ENCODE assay signal across 29 cellular contexts in genomic region chr17:400257-400656, GRCh38.
"Had no signal": no experiment of that assay in that cellular context is flagged by ENCODE, and none has a peak within 500 bp of the region (broad histone marks: within the 10 kb centered on the region; RNA-seq: fewer than 3 reads in every experiment).

No MANE protein-coding gene starts in this region.

- H3K27me3 ChIP-seq: colonic mucosa, foreskin keratinocyte, heart left ventricle had no signal

- H3K4me3 Mint-ChIP-seq: dendritic cell treated with granulocyte-macrophage colony-stimulating factor and Interleukin-4, amounts not matched to agents 40 ng/mL and 50 ng/mL, for 4 days; effector memory CD8-positive, alpha-beta T cell; endodermal cell had no signal

- DNase-seq: colonic mucosa; cortex of kidney; dermis blood vessel endothelial cell; dorsolateral prefrontal cortex; effector CD4-positive, alpha-beta T cell; effector CD8-positive, alpha-beta T cell; effector memory CD4-positive, alpha-beta T cell; effector memory CD8-positive, alpha-beta T cell; endodermal cell; erythroblast; esophagus squamous epithelium; foreskin fibroblast; foreskin keratinocyte; foreskin melanocyte; gastrocnemius medialis; glutamatergic neuron; head of caudate nucleus; heart left ventricle; heart right ventricle had no signal

- H3K27ac ChIP-seq: colonic mucosa, coronary artery, dorsolateral prefrontal cortex, epithelial cell of prostate, esophagus muscularis mucosa, esophagus squamous epithelium, foreskin keratinocyte, gastrocnemius medialis, gastroesophageal sphincter, heart left ventricle, heart right ventricle had no signal

- H3K4me1 Mint-ChIP-seq: endodermal cell had no signal

- H3K27me3 Mint-ChIP-seq: dendritic cell treated with granulocyte-macrophage colony-stimulating factor and Interleukin-4, amounts not matched to agents 40 ng/mL and 50 ng/mL, for 4 days; effector memory CD8-positive, alpha-beta T cell had no signal

- H3K4me3 ChIP-seq: colonic mucosa, coronary artery, dorsolateral prefrontal cortex, esophagus muscularis mucosa, esophagus squamous epithelium, gastrocnemius medialis, gastroesophageal sphincter, heart left ventricle, heart right ventricle had no signal

- H3K36me3 ChIP-seq: colonic mucosa, esophagus muscularis mucosa, esophagus squamous epithelium, gastrocnemius medialis, gastroesophageal sphincter, heart left ventricle had no signal

- H3K27ac Mint-ChIP-seq: dendritic cell treated with granulocyte-macrophage colony-stimulating factor and Interleukin-4, amounts not matched to agents 40 ng/mL and 50 ng/mL, for 4 days; effector memory CD8-positive, alpha-beta T cell; endodermal cell had no signal

- FAIRE-seq: colon, endometrium, endothelial cell of umbilical vein, frontal cortex had no signal

- ATAC-seq: effector memory CD8-positive, alpha-beta T cell; esophagus mucosa; foreskin keratinocyte; gastrocnemius medialis; gastroesophageal sphincter; heart left ventricle; heart right ventricle had no signal

- H3K9me3 Mint-ChIP-seq: dendritic cell treated with granulocyte-macrophage colony-stimulating factor and Interleukin-4, amounts not matched to agents 40 ng/mL and 50 ng/mL, for 4 days; effector memory CD8-positive, alpha-beta T cell; endodermal cell had no signal

- H3K4me1 ChIP-seq: colonic mucosa, esophagus muscularis mucosa, esophagus squamous epithelium, foreskin keratinocyte, gastrocnemius medialis, gastroesophageal sphincter, heart left ventricle had no signal

- H3K9me3 ChIP-seq: colonic mucosa, esophagus muscularis mucosa, esophagus squamous epithelium, gastrocnemius medialis, gastroesophageal sphincter, heart left ventricle, heart right ventricle had no signal
